Comparison of ENCODE assay signal across 25 cellular contexts in the genomic region with DNA sequence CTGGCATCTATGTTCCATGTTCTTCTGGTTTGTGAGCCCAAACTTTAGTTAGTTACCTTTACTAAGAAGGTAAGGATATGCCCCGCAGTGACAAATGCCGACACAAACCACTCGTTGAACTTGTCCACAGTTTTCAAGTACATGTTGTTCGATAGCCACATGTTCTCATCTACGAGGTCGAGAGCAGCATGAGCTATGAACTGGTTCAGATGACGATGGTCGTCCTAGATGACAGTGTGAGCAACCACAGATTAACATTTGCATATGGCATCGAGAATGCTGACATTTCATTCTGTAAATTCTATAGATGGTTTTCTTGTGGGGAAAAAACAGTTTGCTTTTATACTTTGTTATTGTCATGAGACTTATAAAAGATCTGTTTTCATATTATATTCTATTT. TPM values are rescaled to one million over a fixed set of nuclear protein-coding genes. Genes with fewer than 3 reads are reported as not detected.
DNase-seq lines count a peak whose midpoint lies in the region; ATAC-seq, FAIRE-seq and TF ChIP-seq lines count a peak whose summit lies in the region.
"Had no signal": no experiment of that assay in that cellular context is flagged by ENCODE, and none has a peak within 500 bp of the region (broad histone marks: within the 10 kb centered on the region; RNA-seq: fewer than 3 reads in every experiment).

No MANE protein-coding gene starts in this region.

- H4K20me1 ChIP-seq in H1 (replicated peaks in 1 of 2; ENCODE audit: control insufficient read depth in 1 of 2, insufficient read depth in 2 of 2, low read length in 2 of 2), result peaks cover 0 to 2% of the 10 kb centered on the region in 2 experiments
- H4K20me1 ChIP-seq in OCI-LY7 (ENCODE audit: insufficient read depth, low read length), result no peaks in the 10 kb centered on the region

- intact Hi-C loops in CD4-positive, alpha-beta T cell (cut with DNase I, micrococcal nuclease), result no loop called here
- intact Hi-C loops in activated CD8-positive, alpha-beta T cell treated with anti-CD3 and anti-CD28 coated beads for 36 hours (cut with micrococcal nuclease), result no loop called here
- intact Hi-C loops in OCI-LY7 (cut with micrococcal nuclease; ENCODE audit: unreplicated experiment), result no loop called here
- intact Hi-C loops in pancreas (cut with DNase I), result no loop called here

- no peak overlapping the region for H2AFZ ChIP-seq in H1 (ENCODE audit: low read length)
- no peak overlapping the region for H2AFZ ChIP-seq in OCI-LY7 (ENCODE audit: low read length)
- H2AFZ ChIP-seq: PC-9 had no signal

- H2BK15ac ChIP-seq in H1 (ENCODE audit: low read length), result no peak overlapping the region

- H3K79me1 ChIP-seq in H1 (ENCODE audit: low read depth, low read length), result no peaks in the 10 kb centered on the region; the same call in 1 of the 2 replicates

- no peak overlapping the region for H3K18ac ChIP-seq in H1 (ENCODE audit: extremely low read depth, low read length)

- H3K4me3 Mint-ChIP-seq in CD4-positive, alpha-beta T cell, result no peak overlapping the region
- H3K4me3 Mint-ChIP-seq in CD8-positive, alpha-beta memory T cell, result peak overlapping the region in 5 of 7 donors; percentile 34 to 49 (median 48)
- H3K4me3 Mint-ChIP-seq in activated CD8-positive, alpha-beta T cell treated with anti-CD3 and anti-CD28 coated beads for 36 hours, result no peak overlapping the region
- H3K4me3 Mint-ChIP-seq: activated CD4-positive, alpha-beta T cell treated with anti-CD3 and anti-CD28 coated beads, Interleukin-2, amount 10 ng/mL, durations not matched to agents 7 days and 5 days; nephron; T-helper 2 cell treated with Interferon-gamma antibody and Interleukin-4, amounts not matched to agents 5 μg/mL and 100 μg/mL, for 36 hours had no signal

- FAIRE-seq in H1 (lab: Jason Lieb, UNC), result peak; percentile 58
- FAIRE-seq in pancreas (lab: Jason Lieb, UNC), result no peak
- FAIRE-seq: keratinocyte had no signal

- H3K4me1 Mint-ChIP-seq in CD4-positive, alpha-beta T cell (ENCODE audit: low read depth), result peaks cover 41% of the 10 kb centered on the region
- peaks cover 56 to 62% (median 62%) of the 10 kb centered on the region in 3 donors for H3K4me1 Mint-ChIP-seq in CD8-positive, alpha-beta memory T cell
- peaks cover 29% of the 10 kb centered on the region for H3K4me1 Mint-ChIP-seq in activated CD8-positive, alpha-beta T cell treated with anti-CD3 and anti-CD28 coated beads for 36 hours (ENCODE audit: low read depth)

- no peak overlapping the region for H3K27ac ChIP-seq in CD4-positive, alpha-beta T cell (ENCODE audit: low read depth, low read length)
- peak overlapping the region; percentile 24 for H3K27ac ChIP-seq in CD8-positive, alpha-beta memory T cell (ENCODE audit: low read depth, low read length)
- H3K27ac ChIP-seq in H1 (ENCODE audit: low read depth, low read length) (no peak overlapping the region), OCI-LY7 (ENCODE audit: low read depth, low read length, poor library complexity, severe bottlenecking) (no peak overlapping the region), pancreas (no peak overlapping the region)
- H3K27ac ChIP-seq: PC-9, upper lobe of left lung had no signal

- H4K91ac ChIP-seq in H1 (replicated peaks; ENCODE audit: insufficient read length, low read length), result no peak overlapping the region

- H3K27me3 Mint-ChIP-seq in CD4-positive, alpha-beta T cell, result no peaks in the 10 kb centered on the region
- no peaks in the 10 kb centered on the region for H3K27me3 Mint-ChIP-seq in CD8-positive, alpha-beta memory T cell
- H3K27me3 Mint-ChIP-seq in activated CD8-positive, alpha-beta T cell treated with anti-CD3 and anti-CD28 coated beads for 36 hours, result no peaks in the 10 kb centered on the region
- H3K27me3 Mint-ChIP-seq: activated CD4-positive, alpha-beta T cell treated with anti-CD3 and anti-CD28 coated beads, Interleukin-2, amount 10 ng/mL, durations not matched to agents 7 days and 5 days; IgD-negative memory B cell had no signal

- TF ChIP-seq RAD21 in H1 (IDR thresholded peaks at IDR 0.05 in 1 of 2, conservative IDR thresholded peaks at IDR 0.05 in 1 of 2; ENCODE audit: low read depth in 2 of 2, low read length in 2 of 2), result no peak

- no peaks in the 10 kb centered on the region for H3K9me2 ChIP-seq in OCI-LY7 (ENCODE audit: insufficient read depth, low read length)

- ATAC-seq in CD4-positive, alpha-beta T cell (ENCODE audit: poor library complexity), result peak; percentile 62
- peak; percentile 50 for ATAC-seq in activated CD8-positive, alpha-beta T cell treated with anti-CD3 and anti-CD28 coated beads for 36 hours
- no peak for ATAC-seq in HG03135 (IDR thresholded peaks at IDR 0.05; ENCODE audit: unreplicated experiment)
- no peak for ATAC-seq in pancreas

- no TSS peak for BruUV-seq in OCI-LY7 (replicated peaks; lab: Mats Ljungman, UMichigan)

- no peak overlapping the region for H2BK120ac ChIP-seq in H1 (replicated peaks; ENCODE audit: low read depth, low read length)

- H3K4me2 ChIP-seq in H1 (ENCODE audit: insufficient read depth in 1 of 2, low read depth in 2 of 2, low read length in 2 of 2) (no peak overlapping the region), OCI-LY7 (ENCODE audit: low read length) (no peak overlapping the region)
- H3K4me2 ChIP-seq: PC-9, smooth muscle cell had no signal

- H3K23ac ChIP-seq in H1 (ENCODE audit: insufficient read length), result no peak overlapping the region

- no peak overlapping the region for H2BK20ac ChIP-seq in H1 (ENCODE audit: low read length)

- H3K36me3 Mint-ChIP-seq in CD4-positive, alpha-beta T cell (ENCODE audit: low read depth), result peaks cover 70% of the 10 kb centered on the region
- H3K36me3 Mint-ChIP-seq in CD8-positive, alpha-beta memory T cell, result peaks cover 20 to 60% (median 25%) of the 10 kb centered on the region in 3 donors
- peaks cover 42% of the 10 kb centered on the region for H3K36me3 Mint-ChIP-seq in activated CD8-positive, alpha-beta T cell treated with anti-CD3 and anti-CD28 coated beads for 36 hours (ENCODE audit: low read depth)

- no peak for TF ChIP-seq EP300 in H1 (IDR thresholded peaks at IDR 0.05; ENCODE audit: borderline replicate concordance in 1 of 2, low read depth in 2 of 2, low read length in 2 of 2)

- CTCF ChIA-PET in CD4-positive, alpha-beta T cell (lab: Charles Lee), result no interaction called here
- CTCF ChIA-PET in CD8-positive, alpha-beta memory T cell (lab: Charles Lee), result interaction anchor here (1.1 kb wide), 3 partner anchors 9 to 32 kb away, joined by 3 to 4 read pairs (median 4); a partner anchor contains a TSS
- CTCF ChIA-PET in activated CD8-positive, alpha-beta T cell treated with anti-CD3 and anti-CD28 coated beads for 36 hours (lab: Charles Lee), result no interaction called here
- CTCF ChIA-PET in H1 (lab: Charles Lee; ENCODE audit: partially characterized antibody) (no interaction called here), OCI-LY7 (lab: Charles Lee; ENCODE audit: unreplicated experiment) (no interaction called here)

- no peak overlapping the region for H4K8ac ChIP-seq in H1 (ENCODE audit: extremely low read depth, insufficient read depth, low read length)

- H3K14ac ChIP-seq in H1 (ENCODE audit: insufficient read length), result no peak overlapping the region

- H4K5ac ChIP-seq in H1 (ENCODE audit: insufficient read length, low read depth, low read length), result no peak overlapping the region

- no peak overlapping the region for H3K56ac ChIP-seq in H1 (replicated peaks; ENCODE audit: insufficient read length, low read depth, low read length)

- no peak overlapping the region for H2AK5ac ChIP-seq in H1 (ENCODE audit: low read depth, low read length)

- H3K9ac ChIP-seq in H1 (replicated peaks in 1 of 4; ENCODE audit: extremely low read depth in 1 of 4, low read depth in 3 of 4, low read length in 3 of 4), result no peak overlapping the region

- no peak overlapping the region for H2BK12ac ChIP-seq in H1 (ENCODE audit: low read depth, low read length)

- TF ChIP-seq POLR2A in H1 (IDR thresholded peaks at IDR 0.05; ENCODE audit: control extremely low read depth in 1 of 2, low read depth in 2 of 2, low read length in 2 of 2), result no peak

- POLR2A ChIA-PET in CD4-positive, alpha-beta T cell (lab: Charles Lee), result interaction anchor here (0.8 to 1.5 kb wide), 4 partner anchors 9 to 744 kb away, joined by 3 to 7 read pairs (median 5); a partner anchor contains a TSS
- POLR2A ChIA-PET in CD8-positive, alpha-beta memory T cell (lab: Charles Lee), result interaction anchor here (1.0 kb wide), 1 partner anchor 18 kb away, joined by 4 read pairs; a partner anchor contains a TSS
- POLR2A ChIA-PET in activated CD8-positive, alpha-beta T cell treated with anti-CD3 and anti-CD28 coated beads for 36 hours (lab: Charles Lee), result no interaction called here
- POLR2A ChIA-PET in H1 (lab: Charles Lee; ENCODE audit: partially characterized antibody), result interaction anchor here (2.0 kb wide), 1 partner anchor 18 kb away, joined by 8 read pairs; a partner anchor contains a TSS
- POLR2A ChIA-PET in OCI-LY7 (lab: Charles Lee), result interaction anchor here (0.8 to 1.3 kb wide), 2 partner anchors 18 to 20 kb away, joined by 3 to 4 read pairs; no protein-coding TSS in a partner anchor

- H3K36me3 ChIP-seq in CD8-positive, alpha-beta memory T cell (ENCODE audit: insufficient read depth, low read length), result no peaks in the 10 kb centered on the region
- H3K36me3 ChIP-seq in H1 (ENCODE audit: control insufficient read depth in 2 of 4, insufficient read depth in 4 of 4, low read length in 3 of 4), result peaks cover 0 to 28% (median under 1%) of the 10 kb centered on the region in 4 experiments; a peak in 4 of 8 replicates
- peaks cover 95% of the 10 kb centered on the region for H3K36me3 ChIP-seq in OCI-LY7 (ENCODE audit: insufficient read depth, low read length)
- H3K36me3 ChIP-seq in pancreas, result peaks cover 0 to 11% (median 0%) of the 10 kb centered on the region in 3 donors

- WGBS in H1 (ENCODE audit: extremely low coverage in 1 of 2, insufficient coverage in 1 of 2, insufficient read length in 1 of 2, insufficient replicate concordance in 2 of 2, low coverage in 1 of 2, low lambda C conversion rate in 2 of 2, missing lambda C conversion rate in 1 of 2), 2 experiments, result 98% methylated on average over 6 of the region's 9 CpGs; no CpG with 5 or more reads in 1 of the 2 experiments
- WGBS in pancreas, 2 donors, result 91 to 95% methylated on average over 9 of the region's 9 CpGs

- no peak overlapping the region for H3K4ac ChIP-seq in H1 (replicated peaks; ENCODE audit: insufficient read length, low read depth, low read length)

- peaks cover 34% of the 10 kb centered on the region for H3K4me1 ChIP-seq in CD8-positive, alpha-beta memory T cell (ENCODE audit: insufficient read depth, low read length)
- H3K4me1 ChIP-seq in H1 (replicated peaks in 1 of 4; ENCODE audit: control insufficient read depth in 3 of 4, insufficient read depth in 4 of 4, low read length in 3 of 4), result no peaks in the 10 kb centered on the region
- H3K4me1 ChIP-seq in OCI-LY7 (ENCODE audit: insufficient read depth, low read length, poor library complexity, severe bottlenecking), result peaks cover 13% of the 10 kb centered on the region
- peaks cover 0 to 5% (median 4%) of the 10 kb centered on the region in 3 donors for H3K4me1 ChIP-seq in pancreas
- H3K4me1 ChIP-seq: upper lobe of left lung had no signal

- H3K79me2 ChIP-seq in H1 (ENCODE audit: control insufficient read depth in 1 of 2, insufficient read depth in 2 of 2, low read length in 2 of 2) (no peaks in the 10 kb centered on the region; a peak in 1 of 4 replicates), OCI-LY7 (ENCODE audit: insufficient read depth, low read depth, low read length) (peaks cover 17% of the 10 kb centered on the region)

- H3K27ac Mint-ChIP-seq in CD4-positive, alpha-beta T cell, result peak overlapping the region; percentile 85
- peak overlapping the region; percentile 86 to 94 (median 90) for H3K27ac Mint-ChIP-seq in CD8-positive, alpha-beta memory T cell
- H3K27ac Mint-ChIP-seq in activated CD8-positive, alpha-beta T cell treated with anti-CD3 and anti-CD28 coated beads for 36 hours, result peak overlapping the region; percentile 78
- H3K27ac Mint-ChIP-seq: IgD-negative memory B cell; T-helper 2 cell treated with Interferon-gamma antibody and Interleukin-4, amounts not matched to agents 5 μg/mL and 100 μg/mL, for 36 hours had no signal

- TF ChIP-seq CTCF in CD4-positive, alpha-beta T cell (IDR thresholded peaks at IDR 0.05), result no peak
- no peak for TF ChIP-seq CTCF in activated CD8-positive, alpha-beta T cell treated with anti-CD3 and anti-CD28 coated beads for 36 hours (IDR thresholded peaks at IDR 0.05)
- TF ChIP-seq CTCF in H1 (IDR thresholded peaks at IDR 0.05; ENCODE audit: control extremely low read depth in 1 of 3, insufficient read depth in 1 of 3, low read depth in 1 of 3, low read length in 3 of 3), result no peak
- no peak for TF ChIP-seq CTCF in OCI-LY7 (conservative IDR thresholded peaks at IDR 0.05; ENCODE audit: low read length)
- TF ChIP-seq CTCF in pancreas (IDR thresholded peaks at IDR 0.05), result no peak

- H3K9me3 ChIP-seq in CD4-positive, alpha-beta T cell (ENCODE audit: control insufficient read depth, low read length), result no peaks in the 10 kb centered on the region
- no peaks in the 10 kb centered on the region for H3K9me3 ChIP-seq in CD8-positive, alpha-beta memory T cell (ENCODE audit: low read length)
- H3K9me3 ChIP-seq in H1 (ENCODE audit: insufficient read depth in 2 of 2, low read depth in 1 of 2, low read length in 1 of 2) (no peaks in the 10 kb centered on the region), OCI-LY7 (ENCODE audit: low read length) (no peaks in the 10 kb centered on the region), pancreas (no peaks in the 10 kb centered on the region)
- H3K9me3 ChIP-seq: upper lobe of left lung had no signal

- no peaks in the 10 kb centered on the region for H3K9me3 Mint-ChIP-seq in CD4-positive, alpha-beta T cell
- no peaks in the 10 kb centered on the region for H3K9me3 Mint-ChIP-seq in CD8-positive, alpha-beta memory T cell
- no peaks in the 10 kb centered on the region for H3K9me3 Mint-ChIP-seq in activated CD8-positive, alpha-beta T cell treated with anti-CD3 and anti-CD28 coated beads for 36 hours
- H3K9me3 Mint-ChIP-seq: activated CD4-positive, alpha-beta T cell treated with anti-CD3 and anti-CD28 coated beads, Interleukin-2, amount 10 ng/mL, durations not matched to agents 7 days and 5 days; IgD-negative memory B cell; nephron; T-helper 2 cell treated with Interferon-gamma antibody and Interleukin-4, amounts not matched to agents 5 μg/mL and 100 μg/mL, for 36 hours had no signal

- no peaks in the 10 kb centered on the region for H3K23me2 ChIP-seq in H1 (ENCODE audit: low read depth, low read length)

- no peaks in the 10 kb centered on the region for H3K27me3 ChIP-seq in CD4-positive, alpha-beta T cell (ENCODE audit: control insufficient read depth, insufficient read depth, low read length)
- H3K27me3 ChIP-seq in CD8-positive, alpha-beta memory T cell (ENCODE audit: insufficient read depth, low read length, poor library complexity, severe bottlenecking), result no peaks in the 10 kb centered on the region
- H3K27me3 ChIP-seq in H1 (replicated peaks in 1 of 4; ENCODE audit: control insufficient read depth in 3 of 4, extremely low read depth in 1 of 4, insufficient read depth in 3 of 4, low read length in 3 of 4) (no peaks in the 10 kb centered on the region), pancreas (no peaks in the 10 kb centered on the region)
- H3K27me3 ChIP-seq: upper lobe of left lung had no signal

- H2BK5ac ChIP-seq in H1 (ENCODE audit: low read depth, low read length), result no peak overlapping the region

- DNase-seq in CD4-positive, alpha-beta T cell, result no peak
- peak in 2 of 5 donors; percentile 32 to 43 for DNase-seq in CD8-positive, alpha-beta memory T cell
- DNase-seq in activated CD8-positive, alpha-beta T cell treated with anti-CD3 and anti-CD28 coated beads for 36 hours, result no peak
- DNase-seq in H1 (ENCODE audit: low read depth in 1 of 2, low spot score in 2 of 2) (no peak), OCI-LY7 (ENCODE audit: low spot score) (no peak), pancreas (no peak)
- DNase-seq: amniotic stem cell; C1 segment of cervical spinal cord; effector CD8-positive, alpha-beta T cell; glutamatergic neuron; NCI-H1105; NCI-H1930; NCI-H526; PC-9; Right ventricle myocardium superior; stimulated activated CD4-positive, alpha-beta T cell treated with anti-CD3 and anti-CD28 coated beads, Interleukin-1b, Interleukin-23, amount 100 ng/mL, for 48 hours; substantia nigra had no signal

- H3K4me3 ChIP-seq in CD8-positive, alpha-beta memory T cell (ENCODE audit: low read length), result no peak overlapping the region
- H3K4me3 ChIP-seq in H1 (ENCODE audit: extremely low read depth in 1 of 4, insufficient read depth in 2 of 4, low read depth in 3 of 4, low read length in 4 of 4) (no peak overlapping the region), OCI-LY7 (ENCODE audit: low read depth, low read length, poor library complexity, severe bottlenecking) (no peak overlapping the region), pancreas (no peak overlapping the region)
- H3K4me3 ChIP-seq: PC-9, smooth muscle cell, upper lobe of left lung had no signal

RNA-seq across cellular contexts. Expression of a gene that starts 18.0 kb away (rescaled TPM):
- total RNA-seq in CD4-positive, alpha-beta T cell, result 10 to 100 TPM; 21.4 to 22.3 TPM
- 10 to 100 TPM; 18.7 to 19.0 TPM for total RNA-seq in CD8-positive, alpha-beta memory T cell
- 50.6 TPM for polyA plus RNA-seq in CD8-positive, alpha-beta memory T cell
- total RNA-seq in activated CD8-positive, alpha-beta T cell treated with anti-CD3 and anti-CD28 coated beads for 36 hours, result 10 to 100 TPM; 16.0 to 19.2 TPM
- total RNA-seq in H1 (2021; fragmentation: NEBNext Ultra II Directional; extraction: Animal tissue kit (Norgen Biotek cat#: 25700)), result 10.8 and 11.6 TPM in 2 replicates
- polyA plus RNA-seq in H1 (2011; rRNA removed) (5.8 and 6.7 TPM in 2 replicates), pancreas (1 to 10 TPM; 4.4 to 6.9 TPM)
- polyA plus RNA-seq in H1 (2011; cell fraction: cytosol; rRNA removed), result 6.5 TPM
- 4.3 TPM for polyA plus RNA-seq in H1 (2011; cell fraction: nucleus; rRNA removed)
- polyA plus RNA-seq in H1 (2012, experiment 1 of 2), result 7.2 to 18.2 TPM (median 9.8 TPM) in 4 replicates
- 3.8 TPM for polyA plus RNA-seq in H1 (2012, experiment 2 of 2)
- polyA plus RNA-seq in H1 (2013, experiment 1 of 2), result 6.3 TPM
- 5.7 TPM for polyA plus RNA-seq in H1 (2013, experiment 2 of 2)
- polyA minus RNA-seq in H1 (2011; rRNA and poly(A)+ RNA removed), result 11.9 and 15.4 TPM in 2 replicates
- 8.9 TPM for polyA minus RNA-seq in H1 (2011; cell fraction: cytosol; rRNA and poly(A)+ RNA removed)
- 11.1 TPM for polyA minus RNA-seq in H1 (2011; cell fraction: nucleus; rRNA and poly(A)+ RNA removed)
- 16.4 and 22.2 TPM in 2 replicates for total RNA-seq in OCI-LY7 (2014; rRNA removed; shearing (Covaris generic))
- total RNA-seq in OCI-LY7 (2022) (27.0 and 32.3 TPM in 2 replicates), pancreas (10 to 100 TPM in 2 of 6 donors, 1 to 10 TPM in 4; 6.8 to 13.2 (median 9.4) TPM)

RNA-seq across cellular contexts. Expression of a gene that starts 18.1 kb away (rescaled TPM):
- 10 to 100 TPM; 59.1 to 60.0 TPM for total RNA-seq in CD4-positive, alpha-beta T cell
- 10 to 100 TPM; 29.1 to 30.4 TPM for total RNA-seq in CD8-positive, alpha-beta memory T cell
- polyA plus RNA-seq in CD8-positive, alpha-beta memory T cell, result 46.3 TPM
- total RNA-seq in activated CD8-positive, alpha-beta T cell treated with anti-CD3 and anti-CD28 coated beads for 36 hours, result 10 to 100 TPM; 32.4 to 34.5 TPM
- 21.4 and 23.4 TPM in 2 replicates for total RNA-seq in H1 (2021; fragmentation: NEBNext Ultra II Directional; extraction: Animal tissue kit (Norgen Biotek cat#: 25700))
- polyA plus RNA-seq in H1 (2011; rRNA removed), result 8.0 and 9.0 TPM in 2 replicates
- polyA plus RNA-seq in H1 (2011; cell fraction: cytosol; rRNA removed), result 13.0 TPM
- 29.0 TPM for polyA plus RNA-seq in H1 (2011; cell fraction: nucleus; rRNA removed)
- 13.9 to 22.7 TPM (median 15.7 TPM) in 4 replicates for polyA plus RNA-seq in H1 (2012, experiment 1 of 2)
- 1.1 TPM for polyA plus RNA-seq in H1 (2012, experiment 2 of 2)
- polyA plus RNA-seq in H1 (2013, experiment 1 of 2), result 28.4 TPM
- 23.2 TPM for polyA plus RNA-seq in H1 (2013, experiment 2 of 2)
- polyA minus RNA-seq in H1 (2011; rRNA and poly(A)+ RNA removed), result 8.5 and 10.2 TPM in 2 replicates
- polyA minus RNA-seq in H1 (2011; cell fraction: cytosol; rRNA and poly(A)+ RNA removed), result 13.2 TPM
- 23.1 TPM for polyA minus RNA-seq in H1 (2011; cell fraction: nucleus; rRNA and poly(A)+ RNA removed)
- 60.7 and 71.0 TPM in 2 replicates for total RNA-seq in OCI-LY7 (2014; rRNA removed; shearing (Covaris generic))
- 64.7 and 69.8 TPM in 2 replicates for total RNA-seq in OCI-LY7 (2022)
- total RNA-seq in pancreas, result 10 to 100 TPM; 13.1 to 32.9 (median 17.6) TPM
- polyA plus RNA-seq in pancreas, result 10 to 100 TPM; 54.5 to 91.0 TPM

RNA-seq across cellular contexts. Expression of a gene that starts 27.5 kb away (rescaled TPM):
- total RNA-seq in CD4-positive, alpha-beta T cell, result 10 to 100 TPM; 21.4 to 25.2 TPM
- 10 to 100 TPM; 27.1 to 32.8 TPM for total RNA-seq in CD8-positive, alpha-beta memory T cell
- polyA plus RNA-seq in CD8-positive, alpha-beta memory T cell, result 48.1 TPM
- total RNA-seq in activated CD8-positive, alpha-beta T cell treated with anti-CD3 and anti-CD28 coated beads for 36 hours, result 10 to 100 TPM; 30.8 to 31.7 TPM
- 29.4 and 34.0 TPM in 2 replicates for total RNA-seq in H1 (2021; fragmentation: NEBNext Ultra II Directional; extraction: Animal tissue kit (Norgen Biotek cat#: 25700))
- 12.4 and 21.8 TPM in 2 replicates for polyA plus RNA-seq in H1 (2011; rRNA removed)
- 17.1 TPM for polyA plus RNA-seq in H1 (2011; cell fraction: cytosol; rRNA removed)
- 5.7 TPM for polyA plus RNA-seq in H1 (2011; cell fraction: nucleus; rRNA removed)
- 19.8 to 21.8 TPM (median 20.8 TPM) in 4 replicates for polyA plus RNA-seq in H1 (2012, experiment 1 of 2)
- polyA plus RNA-seq in H1 (2012, experiment 2 of 2), result 5.5 TPM
- polyA plus RNA-seq in H1 (2013, experiment 1 of 2), result 21.1 TPM
- polyA plus RNA-seq in H1 (2013, experiment 2 of 2), result 18.6 TPM
- 8.2 and 12.2 TPM in 2 replicates for polyA minus RNA-seq in H1 (2011; rRNA and poly(A)+ RNA removed)
- polyA minus RNA-seq in H1 (2011; cell fraction: cytosol; rRNA and poly(A)+ RNA removed), result 9.7 TPM
- polyA minus RNA-seq in H1 (2011; cell fraction: nucleus; rRNA and poly(A)+ RNA removed), result 6.4 TPM
- 11.2 and 14.1 TPM in 2 replicates for total RNA-seq in OCI-LY7 (2014; rRNA removed; shearing (Covaris generic))
- total RNA-seq in OCI-LY7 (2022), result 9.4 and 11.7 TPM in 2 replicates
- 10 to 100 TPM; 11.7 to 22.0 (median 16.5) TPM for total RNA-seq in pancreas
- polyA plus RNA-seq in pancreas, result 10 to 100 TPM in 1 of 2 donors, 1 to 10 TPM in 1; 8.7 to 18.4 TPM

Comparison
In these comparisons a context has a peak if more than half of its experiments do, and no peak if none do; other contexts are left out.
1. ATAC-seq: peak in CD4-positive, alpha-beta T cell (single experiment) and activated CD8-positive, alpha-beta T cell treated with anti-CD3 and anti-CD28 coated beads for 36 hours (single experiment); none in HG03135 (single experiment) and pancreas (0 of 4).
2. H3K4me3 Mint-ChIP-seq: peak in CD8-positive, alpha-beta memory T cell (5 of 7); none in CD4-positive, alpha-beta T cell (single experiment) and activated CD8-positive, alpha-beta T cell treated with anti-CD3 and anti-CD28 coated beads for 36 hours (single experiment).
3. Peak in every context shown above with its lines, with median percentiles within 50 percentile points of each other: H3K27ac Mint-ChIP-seq.